Comparison of ENCODE assay signal across 8 cellular contexts in the genomic region with DNA sequence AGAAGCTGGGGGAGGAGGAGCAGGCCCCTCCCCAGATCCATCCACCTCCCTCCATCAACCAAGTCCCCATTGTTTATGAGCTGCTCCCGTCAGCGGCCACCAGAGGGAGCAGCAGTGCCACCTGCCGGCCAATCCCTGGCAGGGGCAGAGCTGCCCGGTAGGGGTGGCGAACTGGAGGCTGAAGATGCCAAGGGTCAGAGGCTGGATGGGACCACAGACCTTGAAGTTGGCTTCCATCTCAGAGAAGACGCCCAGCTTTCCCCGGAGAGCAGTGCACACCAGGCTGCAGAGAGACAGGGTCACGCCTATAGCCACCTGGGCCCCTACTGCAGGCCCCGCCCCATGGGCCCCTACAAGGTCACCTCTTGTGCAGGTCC. TPM values are rescaled to one million over a fixed set of nuclear protein-coding genes. Genes with fewer than 3 reads are reported as not detected.
DNase-seq lines count a peak whose midpoint lies in the region; ATAC-seq and TF ChIP-seq lines count a peak whose summit lies in the region.

No MANE protein-coding gene starts in this region.

- DNase-seq in Ammon's horn (ENCODE audit: low spot score) (peak; percentile 86), HAP-1 (ENCODE audit: low spot score in 2 of 2) (peak; percentile 63 to 87), NCI-H526 treated with DMSO at 0.1 percent for 48 hours (lab: John Stamatoyannopoulos, UW) (peak; percentile 41), dermis microvascular lymphatic vessel endothelial cell (ENCODE audit: low read depth in 2 of 2) (peak; percentile 66 to 83), lower lobe of right lung (peak; percentile 85)
- DNase-seq in activated CD4-positive, alpha-beta T cell treated with anti-CD3 and anti-CD28 coated beads, Interleukin-2, amount 50 U/mL, for 1 hour, result peak; percentile 80
- DNase-seq in stimulated activated CD8-positive, alpha-beta memory T cell treated with anti-CD3 and anti-CD28 coated beads, Interleukin-15, amount 100 ng/mL, for 24 hours (ENCODE audit: low read depth), result peak; percentile 69

- no peaks in the 10 kb centered on the region for H3K9me3 ChIP-seq in HAP-1
- H3K9me3 ChIP-seq in lower lobe of right lung, result no peaks in the 10 kb centered on the region

- H3K4me1 ChIP-seq in HAP-1, result peaks cover 18% of the 10 kb centered on the region
- H3K4me1 ChIP-seq in lower lobe of right lung, result peaks cover 28% of the 10 kb centered on the region

- peak; percentile 44 to 55 for ATAC-seq in lower lobe of right lung
- no peak for ATAC-seq in GM21526 (IDR thresholded peaks at IDR 0.05; ENCODE audit: low FRiP score, unreplicated experiment)

- H3K36me3 ChIP-seq in HAP-1 (replicated peaks) (peaks cover 48% of the 10 kb centered on the region), lower lobe of right lung (peaks cover 44% of the 10 kb centered on the region)

- H3K4me3 ChIP-seq in HAP-1, result no peak overlapping the region
- no peak overlapping the region for H3K4me3 ChIP-seq in lower lobe of right lung

- TF ChIP-seq CTCF in lower lobe of right lung (IDR thresholded peaks at IDR 0.05), result peak; percentile 99

- H3K27me3 ChIP-seq in HAP-1 (ENCODE audit: low read depth) (no peaks in the 10 kb centered on the region), lower lobe of right lung (ENCODE audit: low read depth) (no peaks in the 10 kb centered on the region)

- in situ Hi-C loops in HAP-1 (cut with MboI; ENCODE audit: low sequenced_read_pairs), result loop anchor here (5.0 kb wide), 1 partner anchor 103 kb away; no protein-coding TSS in a partner anchor

- intact Hi-C loops in lower lobe of right lung (cut with DNase I), result loop anchor here (10.0 kb wide), 1 partner anchor 100 kb away; no protein-coding TSS in a partner anchor

- no peak overlapping the region for H3K27ac ChIP-seq in lower lobe of right lung

RNA-seq across cellular contexts. Expression of a gene that starts 3.6 kb away (rescaled TPM):
- total RNA-seq in dermis microvascular lymphatic vessel endothelial cell, result 157 and 195 TPM in 2 replicates
- total RNA-seq in lower lobe of right lung, result 44.0 TPM

RNA-seq across cellular contexts. Expression of a gene that starts 5.1 kb away (rescaled TPM):
- total RNA-seq in dermis microvascular lymphatic vessel endothelial cell (0.13 TPM in 2 replicates), lower lobe of right lung (20.6 TPM)

RNA-seq across cellular contexts. Expression of a gene that starts 5.8 kb away (rescaled TPM):
- 40.7 and 49.3 TPM in 2 replicates for total RNA-seq in dermis microvascular lymphatic vessel endothelial cell
- total RNA-seq in lower lobe of right lung, result 28.6 TPM

RNA-seq across cellular contexts. Expression of a gene that starts 12.1 kb away (rescaled TPM):
- total RNA-seq in dermis microvascular lymphatic vessel endothelial cell (11.2 and 44.4 TPM in 2 replicates), lower lobe of right lung (53.9 TPM)

RNA-seq across cellular contexts. Expression of a gene that starts 15.5 kb away (rescaled TPM):
- 2.1 and 3.8 TPM in 2 replicates for total RNA-seq in dermis microvascular lymphatic vessel endothelial cell
- 2.2 TPM for total RNA-seq in lower lobe of right lung

Comparison
In these comparisons a context has a peak if more than half of its experiments do, and no peak if none do; other contexts are left out.
1. RNA of a gene that starts 5.1 kb away (total RNA-seq): 20.6 TPM in lower lobe of right lung (single experiment); 0.13 TPM in dermis microvascular lymphatic vessel endothelial cell; every median in the first group is over 10 times any median in the second.
2. Peak in every context shown above with its lines, with median percentiles within 50 percentile points of each other: DNase-seq.